ENCODE assay signal across 12 cellular contexts in the genomic region with DNA sequence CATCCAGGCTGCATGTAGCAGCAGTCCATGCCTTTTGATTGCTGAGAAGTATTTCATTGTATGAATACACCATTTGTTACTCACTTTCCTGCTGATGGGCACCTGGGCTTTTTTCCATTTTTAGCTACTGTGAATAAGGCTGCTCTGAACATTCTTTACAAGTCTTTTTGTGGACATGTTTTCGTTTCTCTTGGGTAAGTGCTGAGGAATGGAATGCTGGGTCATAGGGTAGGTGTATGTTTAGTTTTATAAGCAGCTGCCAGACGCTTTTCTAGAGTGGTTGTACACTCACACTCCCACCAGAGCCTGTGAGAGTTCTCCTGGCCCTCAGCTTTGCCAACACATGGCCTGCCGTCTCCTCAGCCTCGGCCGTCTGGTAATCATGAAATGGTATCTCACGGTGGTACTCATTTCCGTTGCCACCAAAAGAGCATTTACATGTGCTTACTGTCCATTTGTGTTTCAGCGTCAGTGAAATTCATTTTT. TPM values are rescaled to one million over a fixed set of nuclear protein-coding genes. Genes with fewer than 3 reads are reported as not detected.
DNase-seq lines count a peak whose midpoint lies in the region; ATAC-seq and TF ChIP-seq lines count a peak whose summit lies in the region.
"Had no signal": no experiment of that assay in that cellular context is flagged by ENCODE, and none has a peak within 500 bp of the region (broad histone marks: within the 10 kb centered on the region; RNA-seq: fewer than 3 reads in every experiment).

No MANE protein-coding gene starts in this region.

- DNase-seq in RPMI7951 (ENCODE audit: low read depth): peak; percentile 53
- DNase-seq in epithelial cell of esophagus (ENCODE audit: low read depth): peak; percentile 92
- no peak for DNase-seq in lung (ENCODE audit: low spot score)
- no peak for DNase-seq in upper lobe of right lung
- no peak for DNase-seq in activated T-helper 1 cell treated with anti-CD3 and anti-CD28 coated beads, Interleukin-12 subunit alpha, Interleukin-12 subunit beta, Interleukin-2, Interleukin-4 antibody, amounts not matched to agents 30 ng/mL and 10 ng/mL and 1 ng/mL, durations not matched to agents 14 hours and 24 hours and 36 hours (ENCODE audit: low spot score)
- DNase-seq in BE2C: no peak
- DNase-seq in activated naive CD4-positive, alpha-beta T cell (lab: John Stamatoyannopoulos, UW): no peak
- DNase-seq: activated CD4-positive, alpha-beta T cell treated with anti-CD3 and anti-CD28 coated beads, Interleukin-2, amount 50 U/mL, for 48 hours; caudate nucleus; NCI-H1092; RPMI8226 had no signal

- H3K27ac ChIP-seq in lung (ENCODE audit: low read depth in 1 of 2, low read length in 1 of 2) (peak overlapping the region; percentile 59 to 68), upper lobe of right lung (peak overlapping the region; percentile 70)

- 61 to 89% methylated on average over 8 of the region's 8 CpGs for WGBS in lung, 2 donors

- H3K9me3 ChIP-seq in lung (ENCODE audit: control insufficient read depth in 2 of 2, insufficient read depth in 1 of 2, low read length in 1 of 2): no peaks in the 10 kb centered on the region
- H3K9me3 ChIP-seq in upper lobe of right lung: no peaks in the 10 kb centered on the region
- H3K9me3 ChIP-seq in BE2C: peaks cover 5% of the 10 kb centered on the region; the same call in 1 of the 2 replicates

- H3K4me3 Mint-ChIP-seq in activated T-helper 1 cell treated with anti-CD3 and anti-CD28 coated beads, Interleukin-12 subunit alpha, Interleukin-12 subunit beta, Interleukin-2, Interleukin-4 antibody, amounts not matched to agents 30 ng/mL and 10 ng/mL and 1 ng/mL, durations not matched to agents 14 hours and 24 hours and 36 hours: no peak overlapping the region

- H3K36me3 ChIP-seq in lung (ENCODE audit: control insufficient read depth in 2 of 2, insufficient read depth in 2 of 2, low read length in 2 of 2) (peaks cover 0 to 16% of the 10 kb centered on the region in 2 donors), upper lobe of right lung (peaks cover 8% of the 10 kb centered on the region), BE2C (peaks cover 80% of the 10 kb centered on the region)

- intact Hi-C loops in upper lobe of right lung (cut with DNase I): no loop called here
- intact Hi-C loops in activated T-helper 1 cell treated with anti-CD3 and anti-CD28 coated beads, Interleukin-12 subunit alpha, Interleukin-12 subunit beta, Interleukin-2, Interleukin-4 antibody, amounts not matched to agents 30 ng/mL and 10 ng/mL and 1 ng/mL, durations not matched to agents 14 hours and 24 hours and 36 hours (cut with micrococcal nuclease): no loop called here

- H3K9me3 Mint-ChIP-seq in activated T-helper 1 cell treated with anti-CD3 and anti-CD28 coated beads, Interleukin-12 subunit alpha, Interleukin-12 subunit beta, Interleukin-2, Interleukin-4 antibody, amounts not matched to agents 30 ng/mL and 10 ng/mL and 1 ng/mL, durations not matched to agents 14 hours and 24 hours and 36 hours: no peaks in the 10 kb centered on the region

- ATAC-seq in lung (ENCODE audit: insufficient read depth, low FRiP score) (peak; percentile 9), upper lobe of right lung (peak; percentile 78)
- ATAC-seq: left lobe of liver had no signal

- H3K4me1 ChIP-seq in lung (ENCODE audit: control insufficient read depth in 2 of 2, insufficient read depth in 2 of 2, low read length in 2 of 2): peaks cover 11 to 22% of the 10 kb centered on the region in 2 donors
- peaks cover 57% of the 10 kb centered on the region for H3K4me1 ChIP-seq in upper lobe of right lung
- H3K4me1 ChIP-seq in BE2C: peaks cover 16% of the 10 kb centered on the region

- TF ChIP-seq CTCF in epithelial cell of esophagus (IDR thresholded peaks at IDR 0.05; ENCODE audit: insufficient read depth, low read depth, low read length, missing control alignments) (no peak), lung (IDR thresholded peaks at IDR 0.05; ENCODE audit: control extremely low read depth, extremely low read depth) (no peak), upper lobe of right lung (IDR thresholded peaks at IDR 0.05) (no peak), BE2C (IDR thresholded peaks at IDR 0.05; ENCODE audit: low read depth, low read length) (no peak)

- H3K4me1 Mint-ChIP-seq in activated T-helper 1 cell treated with anti-CD3 and anti-CD28 coated beads, Interleukin-12 subunit alpha, Interleukin-12 subunit beta, Interleukin-2, Interleukin-4 antibody, amounts not matched to agents 30 ng/mL and 10 ng/mL and 1 ng/mL, durations not matched to agents 14 hours and 24 hours and 36 hours (ENCODE audit: low read depth): peaks cover 17% of the 10 kb centered on the region

- no peak overlapping the region for H3K27ac Mint-ChIP-seq in activated T-helper 1 cell treated with anti-CD3 and anti-CD28 coated beads, Interleukin-12 subunit alpha, Interleukin-12 subunit beta, Interleukin-2, Interleukin-4 antibody, amounts not matched to agents 30 ng/mL and 10 ng/mL and 1 ng/mL, durations not matched to agents 14 hours and 24 hours and 36 hours

- H3K27me3 ChIP-seq in lung (ENCODE audit: control insufficient read depth, insufficient read depth) (no peaks in the 10 kb centered on the region), upper lobe of right lung (no peaks in the 10 kb centered on the region), BE2C (no peaks in the 10 kb centered on the region)

- no peaks in the 10 kb centered on the region for H3K27me3 Mint-ChIP-seq in activated T-helper 1 cell treated with anti-CD3 and anti-CD28 coated beads, Interleukin-12 subunit alpha, Interleukin-12 subunit beta, Interleukin-2, Interleukin-4 antibody, amounts not matched to agents 30 ng/mL and 10 ng/mL and 1 ng/mL, durations not matched to agents 14 hours and 24 hours and 36 hours (ENCODE audit: insufficient read depth)

- peaks cover 33% of the 10 kb centered on the region for H3K36me3 Mint-ChIP-seq in activated T-helper 1 cell treated with anti-CD3 and anti-CD28 coated beads, Interleukin-12 subunit alpha, Interleukin-12 subunit beta, Interleukin-2, Interleukin-4 antibody, amounts not matched to agents 30 ng/mL and 10 ng/mL and 1 ng/mL, durations not matched to agents 14 hours and 24 hours and 36 hours (ENCODE audit: low read depth)

- H3K4me3 ChIP-seq in epithelial cell of esophagus (ENCODE audit: low read length): no peak overlapping the region
- H3K4me3 ChIP-seq in lung: no peak overlapping the region
- H3K4me3 ChIP-seq in upper lobe of right lung: no peak overlapping the region
- H3K4me3 ChIP-seq in BE2C (ENCODE audit: low read depth, low read length): no peak overlapping the region

RNA-seq across cellular contexts. Expression of a gene that starts 22.7 kb away (rescaled TPM):
- 9.0 and 17.0 TPM in 2 replicates for total RNA-seq in RPMI7951 (2014; rRNA removed; shearing (Covaris generic))
- total RNA-seq in lung: 10 to 100 TPM; 10.3 to 36.9 TPM
- 10 to 100 TPM; 23.9 to 30.1 TPM for polyA plus RNA-seq in lung
- 22.8 TPM for total RNA-seq in upper lobe of right lung
- 83.4 and 84.7 TPM in 2 replicates for total RNA-seq in activated T-helper 1 cell treated with anti-CD3 and anti-CD28 coated beads, Interleukin-12 subunit alpha, Interleukin-12 subunit beta, Interleukin-2, Interleukin-4 antibody, amounts not matched to agents 30 ng/mL and 10 ng/mL and 1 ng/mL, durations not matched to agents 14 hours and 24 hours and 36 hours
- 105 TPM for polyA plus RNA-seq in BE2C (2012; ENCODE audit: insufficient read depth, insufficient read length, low read depth)

RNA-seq across cellular contexts. Expression of a gene that starts 41.8 kb away (rescaled TPM):
- total RNA-seq in RPMI7951 (2014; rRNA removed; shearing (Covaris generic)): not detected in 2 replicates
- total RNA-seq in lung: 100 to 1,000 TPM in 1 of 2 donors, 10 to 100 TPM in 1; 52.9 to 246 TPM
- 100 to 1,000 TPM; 128 to 376 TPM for polyA plus RNA-seq in lung
- 370 TPM for total RNA-seq in upper lobe of right lung
- 292 and 294 TPM in 2 replicates for total RNA-seq in activated T-helper 1 cell treated with anti-CD3 and anti-CD28 coated beads, Interleukin-12 subunit alpha, Interleukin-12 subunit beta, Interleukin-2, Interleukin-4 antibody, amounts not matched to agents 30 ng/mL and 10 ng/mL and 1 ng/mL, durations not matched to agents 14 hours and 24 hours and 36 hours
- polyA plus RNA-seq in BE2C (2012; ENCODE audit: insufficient read depth, insufficient read length, low read depth): not detected

Comparison
In these comparisons a context has a peak if more than half of its experiments do, and no peak if none do; other contexts are left out.
1. DNase-seq: peak in RPMI7951 (single experiment) and epithelial cell of esophagus (single experiment); none in lung (single experiment), upper lobe of right lung (single experiment), activated T-helper 1 cell treated with anti-CD3 and anti-CD28 coated beads, Interleukin-12 subunit alpha, Interleukin-12 subunit beta, Interleukin-2, Interleukin-4 antibody, amounts not matched to agents 30 ng/mL and 10 ng/mL and 1 ng/mL, durations not matched to agents 14 hours and 24 hours and 36 hours (single experiment), BE2C (single experiment) and activated naive CD4-positive, alpha-beta T cell (0 of 4).
2. RNA of a gene that starts 41.8 kb away (total RNA-seq): 370 TPM in upper lobe of right lung (single experiment), 292 to 294 TPM in activated T-helper 1 cell treated with anti-CD3 and anti-CD28 coated beads, Interleukin-12 subunit alpha, Interleukin-12 subunit beta, Interleukin-2, Interleukin-4 antibody, amounts not matched to agents 30 ng/mL and 10 ng/mL and 1 ng/mL, durations not matched to agents 14 hours and 24 hours and 36 hours and 52.9 to 246 TPM in lung; not detected in RPMI7951; every median in the first group is over 10 times any median in the second.